In the genomic region with DNA sequence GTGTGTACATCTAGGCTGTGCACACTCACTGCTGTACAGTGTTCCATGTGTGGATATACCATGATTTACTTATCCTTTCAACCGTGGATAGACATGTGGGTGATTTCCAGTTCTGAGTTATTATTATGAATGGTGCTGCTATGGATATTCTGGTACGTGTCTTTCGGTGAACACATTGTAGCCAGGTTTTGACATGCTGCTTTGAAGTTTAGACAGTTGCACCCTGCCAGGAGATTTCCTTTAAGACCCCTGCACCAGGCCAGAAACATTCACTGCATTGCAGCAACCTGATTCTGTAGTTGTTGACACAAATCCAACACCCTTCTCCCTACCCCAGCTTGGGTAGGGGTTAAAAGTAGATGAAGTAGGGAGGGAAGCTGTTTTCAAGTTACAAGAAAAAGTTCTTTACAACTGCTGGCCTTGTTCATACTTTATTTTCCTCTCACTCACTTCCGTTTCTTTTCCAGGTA, we compare ENCODE assay signal across 1 cellular context.
TF ChIP-seq lines count a peak whose summit lies in the region.

No MANE protein-coding gene starts in this region.

TF ChIP-seq in K562, 482 proteins besides CTCF, POLR2A, EP300 and RAD21 (continued from another document):
- TF ChIP-seq, protein P1, sequence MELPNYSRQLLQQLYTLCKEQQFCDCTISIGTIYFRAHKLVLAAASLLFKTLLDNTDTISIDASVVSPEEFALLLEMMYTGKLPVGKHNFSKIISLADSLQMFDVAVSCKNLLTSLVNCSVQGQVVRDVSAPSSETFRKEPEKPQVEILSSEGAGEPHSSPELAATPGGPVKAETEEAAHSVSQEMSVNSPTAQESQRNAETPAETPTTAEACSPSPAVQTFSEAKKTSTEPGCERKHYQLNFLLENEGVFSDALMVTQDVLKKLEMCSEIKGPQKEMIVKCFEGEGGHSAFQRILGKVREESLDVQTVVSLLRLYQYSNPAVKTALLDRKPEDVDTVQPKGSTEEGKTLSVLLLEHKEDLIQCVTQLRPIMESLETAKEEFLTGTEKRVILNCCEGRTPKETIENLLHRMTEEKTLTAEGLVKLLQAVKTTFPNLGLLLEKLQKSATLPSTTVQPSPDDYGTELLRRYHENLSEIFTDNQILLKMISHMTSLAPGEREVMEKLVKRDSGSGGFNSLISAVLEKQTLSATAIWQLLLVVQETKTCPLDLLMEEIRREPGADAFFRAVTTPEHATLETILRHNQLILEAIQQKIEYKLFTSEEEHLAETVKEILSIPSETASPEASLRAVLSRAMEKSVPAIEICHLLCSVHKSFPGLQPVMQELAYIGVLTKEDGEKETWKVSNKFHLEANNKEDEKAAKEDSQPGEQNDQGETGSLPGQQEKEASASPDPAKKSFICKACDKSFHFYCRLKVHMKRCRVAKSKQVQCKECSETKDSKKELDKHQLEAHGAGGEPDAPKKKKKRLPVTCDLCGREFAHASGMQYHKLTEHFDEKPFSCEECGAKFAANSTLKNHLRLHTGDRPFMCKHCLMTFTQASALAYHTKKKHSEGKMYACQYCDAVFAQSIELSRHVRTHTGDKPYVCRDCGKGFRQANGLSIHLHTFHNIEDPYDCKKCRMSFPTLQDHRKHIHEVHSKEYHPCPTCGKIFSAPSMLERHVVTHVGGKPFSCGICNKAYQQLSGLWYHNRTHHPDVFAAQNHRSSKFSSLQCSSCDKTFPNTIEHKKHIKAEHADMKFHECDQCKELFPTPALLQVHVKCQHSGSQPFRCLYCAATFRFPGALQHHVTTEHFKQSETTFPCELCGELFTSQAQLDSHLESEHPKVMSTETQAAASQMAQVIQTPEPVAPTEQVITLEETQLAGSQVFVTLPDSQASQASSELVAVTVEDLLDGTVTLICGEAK (IDR thresholded peaks at IDR 0.05): 0 out of 2 replicates have a peak, but pooled peaks have one; percentile 45
- TF ChIP-seq, protein P1 (CRISPR knock-in tag; IDR thresholded peaks at IDR 0.05): no peak
- TF ChIP-seq, protein P2, sequence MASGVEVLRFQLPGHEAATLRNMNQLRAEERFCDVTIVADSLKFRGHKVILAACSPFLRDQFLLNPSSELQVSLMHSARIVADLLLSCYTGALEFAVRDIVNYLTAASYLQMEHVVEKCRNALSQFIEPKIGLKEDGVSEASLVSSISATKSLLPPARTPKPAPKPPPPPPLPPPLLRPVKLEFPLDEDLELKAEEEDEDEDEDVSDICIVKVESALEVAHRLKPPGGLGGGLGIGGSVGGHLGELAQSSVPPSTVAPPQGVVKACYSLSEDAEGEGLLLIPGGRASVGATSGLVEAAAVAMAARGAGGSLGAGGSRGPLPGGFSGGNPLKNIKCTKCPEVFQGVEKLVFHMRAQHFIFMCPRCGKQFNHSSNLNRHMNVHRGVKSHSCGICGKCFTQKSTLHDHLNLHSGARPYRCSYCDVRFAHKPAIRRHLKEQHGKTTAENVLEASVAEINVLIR (CRISPR knock-in tag; IDR thresholded peaks at IDR 0.05): no peak
- TF ChIP-seq, protein P3, sequence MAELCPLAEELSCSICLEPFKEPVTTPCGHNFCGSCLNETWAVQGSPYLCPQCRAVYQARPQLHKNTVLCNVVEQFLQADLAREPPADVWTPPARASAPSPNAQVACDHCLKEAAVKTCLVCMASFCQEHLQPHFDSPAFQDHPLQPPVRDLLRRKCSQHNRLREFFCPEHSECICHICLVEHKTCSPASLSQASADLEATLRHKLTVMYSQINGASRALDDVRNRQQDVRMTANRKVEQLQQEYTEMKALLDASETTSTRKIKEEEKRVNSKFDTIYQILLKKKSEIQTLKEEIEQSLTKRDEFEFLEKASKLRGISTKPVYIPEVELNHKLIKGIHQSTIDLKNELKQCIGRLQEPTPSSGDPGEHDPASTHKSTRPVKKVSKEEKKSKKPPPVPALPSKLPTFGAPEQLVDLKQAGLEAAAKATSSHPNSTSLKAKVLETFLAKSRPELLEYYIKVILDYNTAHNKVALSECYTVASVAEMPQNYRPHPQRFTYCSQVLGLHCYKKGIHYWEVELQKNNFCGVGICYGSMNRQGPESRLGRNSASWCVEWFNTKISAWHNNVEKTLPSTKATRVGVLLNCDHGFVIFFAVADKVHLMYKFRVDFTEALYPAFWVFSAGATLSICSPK (IDR thresholded peaks at IDR 0.05; ENCODE audit: borderline replicate concordance): no peak
- TF ChIP-seq, protein P4, sequence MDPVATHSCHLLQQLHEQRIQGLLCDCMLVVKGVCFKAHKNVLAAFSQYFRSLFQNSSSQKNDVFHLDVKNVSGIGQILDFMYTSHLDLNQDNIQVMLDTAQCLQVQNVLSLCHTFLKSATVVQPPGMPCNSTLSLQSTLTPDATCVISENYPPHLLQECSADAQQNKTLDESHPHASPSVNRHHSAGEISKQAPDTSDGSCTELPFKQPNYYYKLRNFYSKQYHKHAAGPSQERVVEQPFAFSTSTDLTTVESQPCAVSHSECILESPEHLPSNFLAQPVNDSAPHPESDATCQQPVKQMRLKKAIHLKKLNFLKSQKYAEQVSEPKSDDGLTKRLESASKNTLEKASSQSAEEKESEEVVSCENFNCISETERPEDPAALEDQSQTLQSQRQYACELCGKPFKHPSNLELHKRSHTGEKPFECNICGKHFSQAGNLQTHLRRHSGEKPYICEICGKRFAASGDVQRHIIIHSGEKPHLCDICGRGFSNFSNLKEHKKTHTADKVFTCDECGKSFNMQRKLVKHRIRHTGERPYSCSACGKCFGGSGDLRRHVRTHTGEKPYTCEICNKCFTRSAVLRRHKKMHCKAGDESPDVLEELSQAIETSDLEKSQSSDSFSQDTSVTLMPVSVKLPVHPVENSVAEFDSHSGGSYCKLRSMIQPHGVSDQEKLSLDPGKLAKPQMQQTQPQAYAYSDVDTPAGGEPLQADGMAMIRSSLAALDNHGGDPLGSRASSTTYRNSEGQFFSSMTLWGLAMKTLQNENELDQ (CRISPR knock-in tag; IDR thresholded peaks at IDR 0.05; ENCODE audit: borderline replicate concordance): no peak
- TF ChIP-seq NFATC3 (IDR thresholded peaks at IDR 0.05) (no peak), BRD4 (IDR thresholded peaks at IDR 0.05) (no peak)
